Comparison of ENCODE assay signal across 8 cellular contexts in the genomic region with DNA sequence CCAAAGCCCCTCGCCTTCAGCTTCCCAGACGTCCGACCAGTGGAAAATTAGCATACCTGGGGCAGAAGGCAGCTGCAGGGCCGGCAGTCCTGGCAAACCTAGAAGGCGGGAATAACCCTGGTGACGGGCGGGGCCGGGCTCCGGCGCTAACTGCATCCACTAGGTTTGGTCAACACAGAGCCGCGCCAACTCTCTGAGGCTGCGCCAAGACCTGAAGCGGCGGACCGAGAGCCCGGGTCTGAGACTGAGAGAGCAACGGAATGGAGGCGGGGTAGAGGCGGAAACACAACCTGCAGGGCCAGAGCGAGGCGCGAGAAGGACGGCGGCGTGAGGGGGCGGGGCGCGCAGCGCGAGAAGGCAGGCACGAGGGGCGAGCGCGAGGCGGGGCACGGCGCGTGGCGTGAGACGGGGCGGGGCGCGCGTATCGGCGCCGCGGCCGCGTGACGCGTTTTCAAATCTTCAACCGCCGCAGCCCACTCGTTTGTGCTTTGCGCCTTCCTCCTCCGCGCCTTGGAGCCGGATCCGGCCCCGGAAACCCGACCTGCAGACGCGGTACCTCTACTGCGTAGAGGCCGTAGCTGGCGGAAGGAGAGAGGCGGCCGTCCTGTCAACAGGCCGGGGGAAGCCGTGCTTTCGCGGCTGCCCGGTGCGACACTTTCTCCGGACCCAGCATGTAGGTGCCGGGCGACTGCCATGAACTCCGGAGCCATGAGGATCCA. TPM values are rescaled to one million over a fixed set of nuclear protein-coding genes. Genes with fewer than 3 reads are reported as not detected.
DNase-seq lines count a peak whose midpoint lies in the region; ATAC-seq, FAIRE-seq and TF ChIP-seq lines count a peak whose summit lies in the region.

A gene with protein sequence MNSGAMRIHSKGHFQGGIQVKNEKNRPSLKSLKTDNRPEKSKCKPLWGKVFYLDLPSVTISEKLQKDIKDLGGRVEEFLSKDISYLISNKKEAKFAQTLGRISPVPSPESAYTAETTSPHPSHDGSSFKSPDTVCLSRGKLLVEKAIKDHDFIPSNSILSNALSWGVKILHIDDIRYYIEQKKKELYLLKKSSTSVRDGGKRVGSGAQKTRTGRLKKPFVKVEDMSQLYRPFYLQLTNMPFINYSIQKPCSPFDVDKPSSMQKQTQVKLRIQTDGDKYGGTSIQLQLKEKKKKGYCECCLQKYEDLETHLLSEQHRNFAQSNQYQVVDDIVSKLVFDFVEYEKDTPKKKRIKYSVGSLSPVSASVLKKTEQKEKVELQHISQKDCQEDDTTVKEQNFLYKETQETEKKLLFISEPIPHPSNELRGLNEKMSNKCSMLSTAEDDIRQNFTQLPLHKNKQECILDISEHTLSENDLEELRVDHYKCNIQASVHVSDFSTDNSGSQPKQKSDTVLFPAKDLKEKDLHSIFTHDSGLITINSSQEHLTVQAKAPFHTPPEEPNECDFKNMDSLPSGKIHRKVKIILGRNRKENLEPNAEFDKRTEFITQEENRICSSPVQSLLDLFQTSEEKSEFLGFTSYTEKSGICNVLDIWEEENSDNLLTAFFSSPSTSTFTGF (plus strand): TSS at position 454 of the 719 bp plus-strand sequence. CDS start 240 bp downstream, at position 694.
Gene SLC25A40, minus strand, starts transcription at position 321 of the 719 bp plus-strand sequence. CDS start 17,633 bp downstream, outside the sequence.

- peak within 1 kb of the TSS; percentile 96 for H3K27ac Mint-ChIP-seq in activated T-helper 17 cell treated with anti-CD3 and anti-CD28 coated beads, Interleukin-2, amount 50 U/mL, for 72 hours
- peak within 1 kb of the TSS; percentile 75 to 99 (median 98) for H3K27ac Mint-ChIP-seq in naive thymus-derived CD8-positive, alpha-beta T cell
- H3K27ac Mint-ChIP-seq in stimulated activated naive B cell treated with anti-CD40 and anti-IgM and Interleukin-4, amounts not matched to agents 10 μg/mL and 1 μg/mL and 100 μg/mL, for 72 hours: peak within 1 kb of the TSS; percentile 99

- H3K9me3 Mint-ChIP-seq in activated T-helper 17 cell treated with anti-CD3 and anti-CD28 coated beads, Interleukin-2, amount 50 U/mL, for 72 hours: no peaks in the 10 kb centered on the region
- peaks cover 0 to 22% (median 7%) of the 10 kb centered on the region in 9 donors for H3K9me3 Mint-ChIP-seq in naive thymus-derived CD8-positive, alpha-beta T cell
- peaks cover 0 to 2% of the 10 kb centered on the region in 2 donors for H3K9me3 Mint-ChIP-seq in stimulated activated naive B cell treated with anti-CD40 and anti-IgM and Interleukin-4, amounts not matched to agents 10 μg/mL and 1 μg/mL and 100 μg/mL, for 72 hours

- peak; percentile 76 for TF ChIP-seq POLR2A in H54 (IDR thresholded peaks at IDR 0.05; ENCODE audit: low read depth, low read length)

- DNase-seq in ELF-1 (ENCODE audit: low read depth, low spot score) (peak; percentile 96), H54 (ENCODE audit: insufficient read length, low spot score) (peak; percentile 85), LoVo (ENCODE audit: low spot score) (peak; percentile 99), RWPE1 (ENCODE audit: low spot score) (peak; percentile 88), fibroblast of mammary gland (ENCODE audit: low read depth) (peak; percentile 91)
- peak; percentile 89 to 97 (median 94) for DNase-seq in naive thymus-derived CD8-positive, alpha-beta T cell
- DNase-seq in stimulated activated naive B cell treated with anti-CD40 and anti-IgM and Interleukin-4, amounts not matched to agents 10 μg/mL and 1 μg/mL and 100 μg/mL, for 72 hours: peak; percentile 98

- POLR2A ChIA-PET in RWPE1 (lab: Yijun Ruan, JAX; ENCODE audit: low non-redundant PET): no interaction called here
- POLR2A ChIA-PET in naive thymus-derived CD8-positive, alpha-beta T cell (lab: Charles Lee): interaction anchor here (0.7 to 1.3 kb wide), 5 partner anchors 10 to 724 kb away, joined by 3 to 6 read pairs (median 4); partner anchors contain the start of genes ADAM22, DMTF1 and TMEM243

- peaks cover 28% of the 10 kb centered on the region for H3K4me1 Mint-ChIP-seq in activated T-helper 17 cell treated with anti-CD3 and anti-CD28 coated beads, Interleukin-2, amount 50 U/mL, for 72 hours
- H3K4me1 Mint-ChIP-seq in naive thymus-derived CD8-positive, alpha-beta T cell: peaks cover 21 to 61% (median 39%) of the 10 kb centered on the region in 4 donors
- peaks cover 14 to 28% of the 10 kb centered on the region in 2 donors for H3K4me1 Mint-ChIP-seq in stimulated activated naive B cell treated with anti-CD40 and anti-IgM and Interleukin-4, amounts not matched to agents 10 μg/mL and 1 μg/mL and 100 μg/mL, for 72 hours

- H3K36me3 Mint-ChIP-seq in activated T-helper 17 cell treated with anti-CD3 and anti-CD28 coated beads, Interleukin-2, amount 50 U/mL, for 72 hours (ENCODE audit: low read depth): peaks cover 71% of the 10 kb centered on the region
- peaks cover 19 to 23% (median 23%) of the 10 kb centered on the region in 3 donors for H3K36me3 Mint-ChIP-seq in naive thymus-derived CD8-positive, alpha-beta T cell
- H3K36me3 Mint-ChIP-seq in stimulated activated naive B cell treated with anti-CD40 and anti-IgM and Interleukin-4, amounts not matched to agents 10 μg/mL and 1 μg/mL and 100 μg/mL, for 72 hours: peaks cover 13 to 26% of the 10 kb centered on the region in 2 donors

- peak within 1 kb of the TSS; percentile 99 for H3K27ac ChIP-seq in RWPE1

- CTCF ChIA-PET in RWPE1 (lab: Yijun Ruan, JAX): no interaction called here

- peak within 1 kb of the TSS; percentile 78 for H3K4me3 ChIP-seq in fibroblast of mammary gland (ENCODE audit: control insufficient read depth, low read depth, low read length)

- H3K4me3 Mint-ChIP-seq in activated T-helper 17 cell treated with anti-CD3 and anti-CD28 coated beads, Interleukin-2, amount 50 U/mL, for 72 hours: peak within 1 kb of the TSS; percentile 80
- H3K4me3 Mint-ChIP-seq in naive thymus-derived CD8-positive, alpha-beta T cell: peak within 1 kb of the TSS; percentile 91 to 97 (median 96)
- H3K4me3 Mint-ChIP-seq in stimulated activated naive B cell treated with anti-CD40 and anti-IgM and Interleukin-4, amounts not matched to agents 10 μg/mL and 1 μg/mL and 100 μg/mL, for 72 hours: peak within 1 kb of the TSS; percentile 97

- FAIRE-seq in H54 (lab: Jason Lieb, UNC): peak; percentile 97

- TF ChIP-seq CTCF in RWPE1 (conservative IDR thresholded peaks at IDR 0.05; ENCODE audit: low read depth): no peak
- no peak for TF ChIP-seq CTCF in fibroblast of mammary gland (conservative IDR thresholded peaks at IDR 0.05; ENCODE audit: control insufficient read depth, insufficient read depth, low read depth, low read length)

- no peaks in the 10 kb centered on the region for H3K27me3 Mint-ChIP-seq in activated T-helper 17 cell treated with anti-CD3 and anti-CD28 coated beads, Interleukin-2, amount 50 U/mL, for 72 hours
- no peaks in the 10 kb centered on the region for H3K27me3 Mint-ChIP-seq in naive thymus-derived CD8-positive, alpha-beta T cell
- no peaks in the 10 kb centered on the region for H3K27me3 Mint-ChIP-seq in stimulated activated naive B cell treated with anti-CD40 and anti-IgM and Interleukin-4, amounts not matched to agents 10 μg/mL and 1 μg/mL and 100 μg/mL, for 72 hours

- peak; percentile 94 for ATAC-seq in activated T-helper 17 cell treated with anti-CD3 and anti-CD28 coated beads, Interleukin-2, amount 50 U/mL, for 72 hours (replicated peaks)
- peak; percentile 88 to 89 for ATAC-seq in naive thymus-derived CD8-positive, alpha-beta T cell
- ATAC-seq in stimulated activated naive B cell treated with anti-CD40 and anti-IgM and Interleukin-4, amounts not matched to agents 10 μg/mL and 1 μg/mL and 100 μg/mL, for 72 hours (replicated peaks): peak; percentile 92 to 93

RNA-seq across cellular contexts. Expression of the first gene that starts in this region (rescaled TPM):
- 10 to 100 TPM; 50.8 to 76.4 TPM for total RNA-seq in activated T-helper 17 cell treated with anti-CD3 and anti-CD28 coated beads, Interleukin-2, amount 50 U/mL, for 72 hours
- 10 to 100 TPM; 33.3 to 33.4 TPM for total RNA-seq in naive thymus-derived CD8-positive, alpha-beta T cell
- 10 to 100 TPM; 23.4 to 32.6 (median 24.6) TPM for polyA plus RNA-seq in naive thymus-derived CD8-positive, alpha-beta T cell

RNA-seq across cellular contexts. Expression of gene SLC25A40, which starts in this region (rescaled TPM):
- 10 to 100 TPM; 45.1 to 47.1 TPM for total RNA-seq in activated T-helper 17 cell treated with anti-CD3 and anti-CD28 coated beads, Interleukin-2, amount 50 U/mL, for 72 hours
- 10 to 100 TPM; 22.9 to 38.1 TPM for total RNA-seq in naive thymus-derived CD8-positive, alpha-beta T cell
- 10 to 100 TPM in 1 of 3 donors, 1 to 10 TPM in 2; 9.0 to 14.9 (median 9.5) TPM for polyA plus RNA-seq in naive thymus-derived CD8-positive, alpha-beta T cell

Comparison
In these comparisons a context has a peak if more than half of its experiments do, and no peak if none do; other contexts are left out.
1. Peak in every context shown above with its lines: DNase-seq, ATAC-seq, H3K4me3 ChIP-seq and H3K27ac ChIP-seq.